Comparison of ENCODE assay signal across 29 cellular contexts in genomic region chr6:167770291-167770955, GRCh38.
"Had no signal": no experiment of that assay in that cellular context is flagged by ENCODE, and none has a peak within 500 bp of the region (broad histone marks: within the 10 kb centered on the region; RNA-seq: fewer than 3 reads in every experiment).

No MANE protein-coding gene starts in this region.

- H3K27ac ChIP-seq: SK-N-MC, VCaP had no signal

- H3K36me3 Mint-ChIP-seq: activated naive CD8-positive, alpha-beta T cell treated with anti-CD3 and anti-CD28 coated beads for 36 hours; IgD-negative memory B cell; T-cell had no signal

- ATAC-seq: activated T-helper 17 cell treated with anti-CD3 and anti-CD28 coated beads, Interleukin-2, amount 50 U/mL, for 72 hours; Panc1; Right ventricle myocardium inferior; T-cell had no signal

- H3K4me3 ChIP-seq: SK-N-MC had no signal

- DNase-seq: activated CD4-positive, alpha-beta memory T cell treated with anti-CD3 and anti-CD28 coated beads, Interleukin-2, amount 10 ng/mL, durations not matched to agents 7 days and 5 days; activated CD4-positive, alpha-beta T cell treated with anti-CD3 and anti-CD28 coated beads, Interleukin-2, amount 10 ng/mL, durations not matched to agents 7 days and 5 days; activated CD4-positive, CD25-positive, alpha-beta regulatory T cell; activated gamma-delta T cell; activated naive CD4-positive, alpha-beta T cell treated with anti-CD3 and anti-CD28 coated beads for 36 hours; activated naive CD8-positive, alpha-beta T cell treated with anti-CD3 and anti-CD28 coated beads for 36 hours; activated T-cell treated with anti-CD3 and anti-CD28 coated beads for 4 hours; activated T-cell treated with anti-CD3 and anti-CD28 coated beads, Interleukin-2, amount 50 U/mL, for 48 hours; KG1; NCI-H1048; NCI-H1417; NCI-H1694; NCI-H2029; NCI-H2107; NCI-H2171 treated with DMSO at 0.1 percent for 48 hours; NCI-H226; NCI-H526 treated with DMSO at 0.1 percent for 48 hours; NCI-H82; OCI-M1; RPMI8226; T-cell; T-helper 2 cell; T1000 had no signal

- H3K9me3 Mint-ChIP-seq: activated CD4-positive, alpha-beta memory T cell treated with anti-CD3 and anti-CD28 coated beads, Interleukin-2, amount 10 ng/mL, durations not matched to agents 7 days and 5 days; activated CD4-positive, alpha-beta T cell treated with anti-CD3 and anti-CD28 coated beads, Interleukin-2, amount 10 ng/mL, durations not matched to agents 7 days and 5 days; activated naive CD4-positive, alpha-beta T cell treated with anti-CD3 and anti-CD28 coated beads for 36 hours; activated naive CD8-positive, alpha-beta T cell treated with anti-CD3 and anti-CD28 coated beads for 36 hours; activated T-helper 17 cell treated with anti-CD3 and anti-CD28 coated beads, Interleukin-2, amount 50 U/mL, for 72 hours; IgD-negative memory B cell; T-cell had no signal

- H3K27ac Mint-ChIP-seq: activated CD4-positive, alpha-beta memory T cell treated with anti-CD3 and anti-CD28 coated beads, Interleukin-2, amount 10 ng/mL, durations not matched to agents 7 days and 5 days; activated CD4-positive, alpha-beta T cell treated with anti-CD3 and anti-CD28 coated beads, Interleukin-2, amount 10 ng/mL, durations not matched to agents 7 days and 5 days; activated naive CD4-positive, alpha-beta T cell treated with anti-CD3 and anti-CD28 coated beads for 36 hours; activated naive CD8-positive, alpha-beta T cell treated with anti-CD3 and anti-CD28 coated beads for 36 hours; activated T-helper 17 cell treated with anti-CD3 and anti-CD28 coated beads, Interleukin-2, amount 50 U/mL, for 72 hours; T-cell had no signal

- H3K4me3 Mint-ChIP-seq: activated CD4-positive, alpha-beta memory T cell treated with anti-CD3 and anti-CD28 coated beads, Interleukin-2, amount 10 ng/mL, durations not matched to agents 7 days and 5 days; activated CD4-positive, alpha-beta T cell treated with anti-CD3 and anti-CD28 coated beads, Interleukin-2, amount 10 ng/mL, durations not matched to agents 7 days and 5 days; activated naive CD4-positive, alpha-beta T cell treated with anti-CD3 and anti-CD28 coated beads for 36 hours; activated naive CD8-positive, alpha-beta T cell treated with anti-CD3 and anti-CD28 coated beads for 36 hours; activated T-helper 17 cell treated with anti-CD3 and anti-CD28 coated beads, Interleukin-2, amount 50 U/mL, for 72 hours; IgD-negative memory B cell; T-cell had no signal

- H3K4me1 Mint-ChIP-seq: activated CD4-positive, alpha-beta memory T cell treated with anti-CD3 and anti-CD28 coated beads, Interleukin-2, amount 10 ng/mL, durations not matched to agents 7 days and 5 days; activated CD4-positive, alpha-beta T cell treated with anti-CD3 and anti-CD28 coated beads, Interleukin-2, amount 10 ng/mL, durations not matched to agents 7 days and 5 days; activated naive CD8-positive, alpha-beta T cell treated with anti-CD3 and anti-CD28 coated beads for 36 hours; activated T-helper 17 cell treated with anti-CD3 and anti-CD28 coated beads, Interleukin-2, amount 50 U/mL, for 72 hours; IgD-negative memory B cell; T-cell had no signal
